In the genomic region with DNA sequence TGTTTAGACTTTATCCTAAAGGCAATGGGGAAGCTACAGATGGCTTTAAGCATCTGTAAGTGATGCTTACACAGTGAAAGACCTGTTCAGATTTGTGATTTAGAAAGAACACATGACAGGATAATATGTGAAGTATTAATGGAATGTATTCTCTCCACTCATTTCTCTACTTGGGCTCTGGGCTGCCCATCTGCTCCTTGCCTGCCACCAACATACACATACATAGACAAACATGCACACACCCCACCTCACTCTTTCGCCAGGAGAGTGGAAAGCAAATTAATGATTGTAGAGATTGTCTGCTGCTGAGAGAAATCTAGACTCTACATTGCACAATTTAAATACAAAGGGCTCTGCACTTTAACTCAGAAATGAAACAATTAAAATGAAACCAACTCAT, we compare ENCODE assay signal across 10 cellular contexts.
A peak's percentile ranks its signal among the peaks of the same experiment; 100 is the strongest.
DNase-seq lines count a peak whose midpoint lies in the region; ATAC-seq and TF ChIP-seq lines count a peak whose summit lies in the region.
"Had no signal": no experiment of that assay in that cellular context is flagged by ENCODE, and none has a peak within 500 bp of the region (broad histone marks: within the 10 kb centered on the region; RNA-seq: fewer than 3 reads in every experiment).

No MANE protein-coding gene starts in this region.

- no peak for TF ChIP-seq CTCF in AG09309 (IDR thresholded peaks at IDR 0.05; ENCODE audit: control insufficient read depth, insufficient read depth, low read depth, low read length, missing control alignments)

- peak; percentile 58 for ATAC-seq in GM21423 (IDR thresholded peaks at IDR 0.05; ENCODE audit: unreplicated experiment)
- peak; percentile 67 for ATAC-seq in HG03460 (IDR thresholded peaks at IDR 0.05; ENCODE audit: unreplicated experiment)
- no peak for ATAC-seq in HG03378 (IDR thresholded peaks at IDR 0.05; ENCODE audit: unreplicated experiment)
- no peak for ATAC-seq in HG02763 (IDR thresholded peaks at IDR 0.05; ENCODE audit: unreplicated experiment)

- H3K4me3 ChIP-seq in AG09309 (ENCODE audit: control insufficient read depth, low read depth, low read length), result no peak overlapping the region
- H3K4me3 ChIP-seq: ascending aorta, transverse colon had no signal

- DNase-seq in AG09309 (ENCODE audit: low read depth), result peak; percentile 37
- DNase-seq in glomerular visceral epithelial cell (ENCODE audit: extremely low spot score), result peak; percentile 56
- no peak for DNase-seq in SKM-1 treated with dmso at 0.1 percent for 144 hours (lab: John Stamatoyannopoulos, UW; ENCODE audit: unreplicated experiment)
- DNase-seq in stimulated activated naive CD4-positive, alpha-beta T cell treated with Interleukin-2 at 50 U/mL for 16 hours (lab: John Stamatoyannopoulos, UW), result no peak
- DNase-seq: transverse colon had no signal

Comparison
In these comparisons a context has a peak if more than half of its experiments do, and no peak if none do; other contexts are left out.
1. DNase-seq: peak in AG09309 (single experiment) and glomerular visceral epithelial cell (single experiment); none in SKM-1 treated with dmso at 0.1 percent for 144 hours (single experiment) and stimulated activated naive CD4-positive, alpha-beta T cell treated with Interleukin-2 at 50 U/mL for 16 hours (single experiment).
2. ATAC-seq: peak in GM21423 (single experiment) and HG03460 (single experiment); none in HG03378 (single experiment) and HG02763 (single experiment).